In the genomic region with DNA sequence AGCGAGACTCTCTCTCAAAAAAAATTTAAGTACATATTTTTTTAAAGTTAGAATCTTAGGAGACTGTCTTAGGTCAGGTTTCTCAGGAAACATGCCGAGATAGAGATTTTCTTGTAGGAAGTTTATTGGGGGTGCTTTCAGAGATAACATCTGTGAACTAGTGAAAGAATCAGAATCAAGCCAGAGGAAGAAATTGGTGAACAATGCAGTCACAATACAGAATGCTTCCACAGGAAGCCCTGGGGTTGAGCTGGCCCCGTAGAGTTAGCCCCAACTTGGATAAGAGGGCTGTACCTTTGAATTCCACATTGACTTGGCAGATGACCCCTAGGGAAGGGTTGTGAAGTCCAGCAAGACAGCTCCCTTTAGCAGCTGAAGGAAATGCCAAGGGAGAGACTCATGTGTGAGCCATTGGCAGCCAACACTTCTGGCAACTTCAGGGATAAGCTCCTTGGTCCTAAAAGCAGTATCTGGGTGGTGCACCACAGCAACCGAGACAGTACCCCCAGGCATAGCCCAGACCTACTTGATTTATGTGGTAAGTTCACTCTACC, we compare ENCODE assay signal across 17 cellular contexts. TPM values are rescaled to one million over a fixed set of nuclear protein-coding genes. Genes with fewer than 3 reads are reported as not detected.
DNase-seq lines count a peak whose midpoint lies in the region; ATAC-seq, FAIRE-seq and TF ChIP-seq lines count a peak whose summit lies in the region.
"Had no signal": no experiment of that assay in that cellular context is flagged by ENCODE, and none has a peak within 500 bp of the region (broad histone marks: within the 10 kb centered on the region; RNA-seq: fewer than 3 reads in every experiment).

No MANE protein-coding gene starts in this region.

- H3K4me3 ChIP-seq in MG63 = no peak overlapping the region
- H3K4me3 ChIP-seq: HAP-1 had no signal

- ATAC-seq in GM18517 (IDR thresholded peaks at IDR 0.05; ENCODE audit: unreplicated experiment) = no peak
- ATAC-seq in GM19463 (IDR thresholded peaks at IDR 0.05; ENCODE audit: unreplicated experiment) = no peak

- no peaks in the 10 kb centered on the region for H3K9me3 ChIP-seq in MG63
- H3K9me3 ChIP-seq: HAP-1 had no signal

- H3K27me3 ChIP-seq in MG63 = no peaks in the 10 kb centered on the region

- H3K36me3 ChIP-seq in MG63 = no peaks in the 10 kb centered on the region
- H3K36me3 ChIP-seq: brain microvascular endothelial cell, HAP-1 had no signal

- no peak for TF ChIP-seq CTCF in D721Med (IDR thresholded peaks at IDR 0.05; ENCODE audit: insufficient read depth, missing control alignments)

- FAIRE-seq in D721Med (lab: Jason Lieb, UNC) = no peak
- FAIRE-seq: HTR-8/SVneo had no signal

- DNase-seq in ELR (ENCODE audit: low read depth) (peak; percentile 87), MG63 (peak; percentile 87), dermis blood vessel endothelial cell (peak; percentile 76), pulmonary artery endothelial cell (ENCODE audit: low read depth, low spot score) (peak; percentile 84), D721Med (ENCODE audit: insufficient read length, low spot score) (no peak)
- DNase-seq: brain microvascular endothelial cell; effector CD4-positive, alpha-beta T cell; NCI-H146; NCI-H2227 treated with DMSO at 0.1 percent for 48 hours; stimulated activated CD4-positive, alpha-beta T cell treated with anti-CD3 and anti-CD28 coated beads, Interleukin-4, amount 100 ng/mL, for 1 hour had no signal

RNA-seq across cellular contexts. Expression of a gene that starts 7.1 kb away (rescaled TPM):
- not detected in 2 replicates for total RNA-seq in MG63 (2014; rRNA removed; shearing (Covaris generic); ENCODE audit: low replicate concordance)
- total RNA-seq in dermis blood vessel endothelial cell (under 0.01 and 0.05 TPM in 2 replicates), pulmonary artery endothelial cell (0.56 and 7.1 TPM in 2 replicates)

RNA-seq across cellular contexts. Expression of a gene that starts 8.7 kb away (rescaled TPM):
- 8.9 and 9.6 TPM in 2 replicates for total RNA-seq in MG63 (2014; rRNA removed; shearing (Covaris generic); ENCODE audit: low replicate concordance)
- total RNA-seq in dermis blood vessel endothelial cell = 14.9 and 20.3 TPM in 2 replicates
- total RNA-seq in pulmonary artery endothelial cell = 20.6 and 28.3 TPM in 2 replicates

RNA-seq across cellular contexts. Expression of a gene that starts 25.9 kb away (rescaled TPM):
- total RNA-seq in MG63 (2014; rRNA removed; shearing (Covaris generic); ENCODE audit: low replicate concordance) = 4.0 and 8.2 TPM in 2 replicates
- total RNA-seq in dermis blood vessel endothelial cell (10.0 and 21.9 TPM in 2 replicates), pulmonary artery endothelial cell (17.0 and 25.1 TPM in 2 replicates)

RNA-seq across cellular contexts. Expression of a gene that starts 31.9 kb away (rescaled TPM):
- not detected in 2 replicates for total RNA-seq in MG63 (2014; rRNA removed; shearing (Covaris generic); ENCODE audit: low replicate concordance)
- not detected in 2 replicates for total RNA-seq in dermis blood vessel endothelial cell
- total RNA-seq in pulmonary artery endothelial cell = 0.20 TPM in 1 of 2 replicates, not detected in the other
- total RNA-seq: fibroblast of villous mesenchyme, omental fat pad had no signal

RNA-seq across cellular contexts. Expression of a gene that starts 36.0 kb away (rescaled TPM):
- not detected in 2 replicates for total RNA-seq in MG63 (2014; rRNA removed; shearing (Covaris generic); ENCODE audit: low replicate concordance)
- total RNA-seq in dermis blood vessel endothelial cell (not detected in 2 replicates), pulmonary artery endothelial cell (not detected in 2 replicates)
- total RNA-seq: fibroblast of villous mesenchyme, omental fat pad, temporal lobe had no signal
